In genomic region chr22:40512426-40513136, GRCh38 we compare ENCODE assay signal across 10 cellular contexts.
DNase-seq lines count a peak whose midpoint lies in the region; ATAC-seq, FAIRE-seq and TF ChIP-seq lines count a peak whose summit lies in the region.
"Had no signal": no experiment of that assay in that cellular context is flagged by ENCODE, and none has a peak within 500 bp of the region (broad histone marks: within the 10 kb centered on the region; RNA-seq: fewer than 3 reads in every experiment).

No MANE protein-coding gene starts in this region.

- H3K4me1 ChIP-seq in mesendoderm (ENCODE audit: control insufficient read depth, low read depth, low read length): no peaks in the 10 kb centered on the region

- peak; percentile 75 for FAIRE-seq in colon (lab: Jason Lieb, UNC)

- no peak overlapping the region for H3K27ac ChIP-seq in mesendoderm (ENCODE audit: low read depth, low read length)
- H3K27ac ChIP-seq: C4-2B had no signal

- no peak overlapping the region for H4K5ac ChIP-seq in mesendoderm (ENCODE audit: low read length)

- H3K56ac ChIP-seq in mesendoderm (ENCODE audit: low read length): no peak overlapping the region

- no peak overlapping the region for H2AK5ac ChIP-seq in mesendoderm (ENCODE audit: low read length)

- no peak overlapping the region for H3K4ac ChIP-seq in mesendoderm (ENCODE audit: low read depth, low read length)

- no peak for ATAC-seq in natural killer cell
- no peak for ATAC-seq in GM21825 (IDR thresholded peaks at IDR 0.05; ENCODE audit: unreplicated experiment)
- no peak for ATAC-seq in GM19455 (IDR thresholded peaks at IDR 0.05; ENCODE audit: unreplicated experiment)

- H3K79me2 ChIP-seq in mesendoderm (ENCODE audit: control insufficient read depth, insufficient read depth, low read length): no peaks in the 10 kb centered on the region

- H3K23ac ChIP-seq in mesendoderm (ENCODE audit: low read length): no peak overlapping the region

- no peak overlapping the region for H3K4me3 ChIP-seq in mesendoderm (ENCODE audit: low read length)

- no peaks in the 10 kb centered on the region for H3K36me3 ChIP-seq in mesendoderm (ENCODE audit: control insufficient read depth, insufficient read depth, low read length)

- H3K18ac ChIP-seq in mesendoderm (ENCODE audit: low read length): no peak overlapping the region

- intact Hi-C loops in natural killer cell (cut with micrococcal nuclease): no loop called here

- no peak overlapping the region for H4K8ac ChIP-seq in mesendoderm (ENCODE audit: low read depth, low read length)

- no peak overlapping the region for H2BK15ac ChIP-seq in mesendoderm (replicated peaks; ENCODE audit: low read depth)

- no peak for TF ChIP-seq CTCF in natural killer cell (IDR thresholded peaks at IDR 0.05)

- H2BK5ac ChIP-seq in mesendoderm (ENCODE audit: low read length): no peak overlapping the region

- H3K9me3 Mint-ChIP-seq in activated naive CD4-positive, alpha-beta T cell treated with anti-CD3 and anti-CD28 coated beads, Interleukin-2, amount 50 U/mL, for 24 hours: no peaks in the 10 kb centered on the region
- no peaks in the 10 kb centered on the region for H3K9me3 Mint-ChIP-seq in natural killer cell

- no CpG with 5 or more reads among the region's 2 CpGs for WGBS in mesendoderm (ENCODE audit: extremely low coverage, insufficient coverage, low lambda C conversion rate)

- no peak overlapping the region for H3K9ac ChIP-seq in mesendoderm (ENCODE audit: low read length)

- no peak for DNase-seq in activated naive CD4-positive, alpha-beta T cell (lab: John Stamatoyannopoulos, UW)
- DNase-seq in mesendoderm (peak; percentile 62), natural killer cell (no peak)
- no peak for DNase-seq in stimulated activated CD4-positive, alpha-beta T cell treated with anti-CD3 and anti-CD28 coated beads, Interleukin-4, amount 100 ng/mL, for 1 hour
- DNase-seq: H7 had no signal

- peaks cover 6% of the 10 kb centered on the region for H3K36me3 Mint-ChIP-seq in activated naive CD4-positive, alpha-beta T cell treated with anti-CD3 and anti-CD28 coated beads, Interleukin-2, amount 50 U/mL, for 24 hours
- no peaks in the 10 kb centered on the region for H3K36me3 Mint-ChIP-seq in natural killer cell

- no peak overlapping the region for H3K4me3 Mint-ChIP-seq in activated naive CD4-positive, alpha-beta T cell treated with anti-CD3 and anti-CD28 coated beads, Interleukin-2, amount 50 U/mL, for 24 hours
- no peak overlapping the region for H3K4me3 Mint-ChIP-seq in natural killer cell

- H2BK120ac ChIP-seq in mesendoderm (ENCODE audit: low read depth, low read length): no peak overlapping the region

- peaks cover 3% of the 10 kb centered on the region for H3K79me1 ChIP-seq in mesendoderm (ENCODE audit: low read length)

- H3K27ac Mint-ChIP-seq in activated naive CD4-positive, alpha-beta T cell treated with anti-CD3 and anti-CD28 coated beads, Interleukin-2, amount 50 U/mL, for 24 hours: peak overlapping the region; percentile 51
- H3K27ac Mint-ChIP-seq in natural killer cell: no peak overlapping the region

- no peaks in the 10 kb centered on the region for H3K27me3 Mint-ChIP-seq in activated naive CD4-positive, alpha-beta T cell treated with anti-CD3 and anti-CD28 coated beads, Interleukin-2, amount 50 U/mL, for 24 hours
- H3K27me3 Mint-ChIP-seq in natural killer cell (ENCODE audit: low read depth in 2 of 2): no peaks in the 10 kb centered on the region

- H3K27me3 ChIP-seq in mesendoderm (ENCODE audit: insufficient read depth, low read length, poor library complexity): no peaks in the 10 kb centered on the region

- H3K4me2 ChIP-seq in mesendoderm (ENCODE audit: low read length): no peak overlapping the region

- H3K4me1 Mint-ChIP-seq in activated naive CD4-positive, alpha-beta T cell treated with anti-CD3 and anti-CD28 coated beads, Interleukin-2, amount 50 U/mL, for 24 hours: peaks cover 38% of the 10 kb centered on the region
- H3K4me1 Mint-ChIP-seq in natural killer cell: peaks cover 0 to 20% of the 10 kb centered on the region in 2 donors
